ENCODE assay signal across 21 cellular contexts in genomic region chr16:55073830-55074229, GRCh38.
DNase-seq lines count a peak whose midpoint lies in the region; ATAC-seq, FAIRE-seq and TF ChIP-seq lines count a peak whose summit lies in the region.
"Had no signal": no experiment of that assay in that cellular context is flagged by ENCODE, and none has a peak within 500 bp of the region (broad histone marks: within the 10 kb centered on the region; RNA-seq: fewer than 3 reads in every experiment).

No MANE protein-coding gene starts in this region.

- H3K4me2 ChIP-seq in HepG2 (ENCODE audit: low read depth, low read length) (no peak overlapping the region), neuronal stem cell (ENCODE audit: insufficient read depth, low read length, poor library complexity, severe bottlenecking) (no peak overlapping the region)
- H3K4me2 ChIP-seq: A549; BLaER1 treated with 17β-estradiol and CSF1 and Interleukin-3, amounts not matched to agents 10 nM and 100 nM had no signal

- no peak overlapping the region for H2BK5ac ChIP-seq in neuronal stem cell (ENCODE audit: low read length)

- TF ChIP-seq EP300 in HepG2 (IDR thresholded peaks at IDR 0.05; ENCODE audit: low read depth in 2 of 2, low read length in 2 of 2): no peak
- TF ChIP-seq EP300 in HepG2 (CRISPR knock-in tag; IDR thresholded peaks at IDR 0.05; ENCODE audit: borderline replicate concordance): no peak

- no TSS peak for BruUV-seq in HepG2 (replicated peaks; lab: Mats Ljungman, UMichigan)

- no peaks in the 10 kb centered on the region for H3K79me2 ChIP-seq in HepG2 (ENCODE audit: insufficient read depth, low read length)

- H2BK15ac ChIP-seq in neuronal stem cell (ENCODE audit: low read length): peak overlapping the region; percentile 18

- ATAC-seq in HepG2 (no peak), right lobe of liver (no peak), GM21717 (IDR thresholded peaks at IDR 0.05; ENCODE audit: unreplicated experiment) (no peak)
- ATAC-seq: A549; CD8-positive, alpha-beta T cell had no signal

- intact Hi-C loops in HepG2 (cut with micrococcal nuclease; ENCODE audit: unreplicated experiment): no loop called here
- intact Hi-C loops in right lobe of liver (cut with DNase I): no loop called here

- no peak for TF ChIP-seq RAD21 in HepG2 (CRISPR knock-in tag; IDR thresholded peaks at IDR 0.05)

- no peak overlapping the region for H2AK5ac ChIP-seq in neuronal stem cell (ENCODE audit: low read depth, low read length)

- DNase-seq in HepG2 (ENCODE audit: low spot score): no peak
- DNase-seq in right lobe of liver: no peak
- DNase-seq in neuronal stem cell (ENCODE audit: low spot score): no peak
- peak; percentile 5 for DNase-seq in small intestine
- no peak for DNase-seq in NCI-H1930 (lab: John Stamatoyannopoulos, UW)
- DNase-seq: AML-193; Caco-2; Calu3; CD4-positive, alpha-beta T cell; CD8-positive, alpha-beta T cell; DMS79 treated with DMSO at 0.1 percent for 48 hours; GF-D8 had no signal

- H3K23ac ChIP-seq in neuronal stem cell (ENCODE audit: low read depth, low read length, poor library complexity): no peak overlapping the region

- H3K79me1 ChIP-seq in neuronal stem cell (ENCODE audit: low read depth, low read length): no peaks in the 10 kb centered on the region

- H3K4me1 ChIP-seq in HepG2 (ENCODE audit: insufficient read depth, low read length): no peaks in the 10 kb centered on the region
- no peaks in the 10 kb centered on the region for H3K4me1 ChIP-seq in right lobe of liver
- H3K4me1 ChIP-seq in neuronal stem cell (ENCODE audit: control insufficient read depth in 2 of 2, insufficient read depth in 1 of 2, low read depth in 1 of 2, low read length in 2 of 2): no peaks in the 10 kb centered on the region
- no peaks in the 10 kb centered on the region for H3K4me1 ChIP-seq in small intestine (ENCODE audit: control insufficient read depth in 2 of 2, insufficient read depth in 1 of 2, low read depth in 1 of 2, low read length in 1 of 2)
- H3K4me1 ChIP-seq: A549; BLaER1 treated with 17β-estradiol and CSF1 and Interleukin-3, amounts not matched to agents 10 nM and 100 nM had no signal

- H3K36me3 ChIP-seq in HepG2 (replicated peaks in 1 of 2; ENCODE audit: control insufficient read depth in 1 of 2, insufficient read depth in 2 of 2, low read length in 2 of 2) (no peaks in the 10 kb centered on the region), right lobe of liver (no peaks in the 10 kb centered on the region), neuronal stem cell (replicated peaks in 1 of 2; ENCODE audit: control insufficient read depth in 2 of 2, insufficient read depth in 2 of 2, low read length in 2 of 2) (no peaks in the 10 kb centered on the region), small intestine (ENCODE audit: control insufficient read depth in 2 of 2, insufficient read depth in 2 of 2, low read length in 2 of 2) (no peaks in the 10 kb centered on the region)
- H3K36me3 ChIP-seq: BLaER1 treated with 17β-estradiol and CSF1 and Interleukin-3, amounts not matched to agents 10 nM and 100 nM had no signal

- TF ChIP-seq POLR2A in HepG2 (IDR thresholded peaks at IDR 0.05; ENCODE audit: insufficient read depth in 1 of 2, low read depth in 2 of 2, low read length in 2 of 2): no peak
- no peak for TF ChIP-seq POLR2A in right lobe of liver (IDR thresholded peaks at IDR 0.05)

- H2BK120ac ChIP-seq in neuronal stem cell (ENCODE audit: low read depth, low read length): no peak overlapping the region

- POLR2A ChIA-PET in HepG2 (lab: Yijun Ruan, JAX): no interaction called here

- H3K4me3 ChIP-seq in HepG2 (replicated peaks in 1 of 3; ENCODE audit: insufficient read depth in 1 of 3, low read depth in 2 of 3, low read length in 3 of 3) (no peak overlapping the region), right lobe of liver (no peak overlapping the region), neuronal stem cell (ENCODE audit: low read length in 2 of 2) (no peak overlapping the region), small intestine (ENCODE audit: low read depth in 1 of 2, low read length in 2 of 2) (no peak overlapping the region)
- H3K4me3 ChIP-seq: A549; BLaER1 treated with 17β-estradiol and CSF1 and Interleukin-3, amounts not matched to agents 10 nM and 100 nM had no signal

- CTCF ChIA-PET in HepG2 (lab: Yijun Ruan, JAX; ENCODE audit: low intra/inter-chr PET ratio, low total read pairs): no interaction called here

- H3K18ac ChIP-seq in neuronal stem cell (ENCODE audit: low read length): no peak overlapping the region

- H3K4ac ChIP-seq in neuronal stem cell (ENCODE audit: low read length): no peak overlapping the region

- no peak overlapping the region for H3K27ac ChIP-seq in HepG2 (ENCODE audit: extremely low read length, insufficient read depth, low read length)
- no peak overlapping the region for H3K27ac ChIP-seq in right lobe of liver
- H3K27ac ChIP-seq in neuronal stem cell (replicated peaks; ENCODE audit: low read length): no peak overlapping the region
- H3K27ac ChIP-seq in small intestine (ENCODE audit: low read depth in 1 of 2, low read length in 1 of 2): no peak overlapping the region
- H3K27ac ChIP-seq: 22Rv1; A549; BLaER1 treated with 17β-estradiol and CSF1 and Interleukin-3, amounts not matched to agents 10 nM and 100 nM; C4-2B had no signal

- TF ChIP-seq CTCF in HepG2 (CRISPR knock-in tag; IDR thresholded peaks at IDR 0.05) (no peak), right lobe of liver (IDR thresholded peaks at IDR 0.05) (no peak)

- H2BK12ac ChIP-seq in neuronal stem cell (ENCODE audit: low read length): no peak overlapping the region

- H3K9me3 ChIP-seq in HepG2 (ENCODE audit: low read length) (no peaks in the 10 kb centered on the region), right lobe of liver (no peaks in the 10 kb centered on the region), neuronal stem cell (replicated peaks in 1 of 2; ENCODE audit: control insufficient read depth in 2 of 2, insufficient read depth in 1 of 2, low read depth in 1 of 2, low read length in 2 of 2) (no peaks in the 10 kb centered on the region), small intestine (ENCODE audit: control insufficient read depth, low read depth) (no peaks in the 10 kb centered on the region)
- H3K9me3 ChIP-seq: A549 had no signal

- no peak overlapping the region for H4K91ac ChIP-seq in neuronal stem cell (ENCODE audit: low read depth, low read length, poor library complexity)

- H2AFZ ChIP-seq in HepG2 (ENCODE audit: low read length) (no peak overlapping the region), neuronal stem cell (ENCODE audit: low read length) (no peak overlapping the region)

- H4K20me1 ChIP-seq in HepG2 (ENCODE audit: insufficient read depth, low read length): no peaks in the 10 kb centered on the region
- H4K20me1 ChIP-seq: BLaER1 treated with 17β-estradiol and CSF1 and Interleukin-3, amounts not matched to agents 10 nM and 100 nM had no signal

- H3K9ac ChIP-seq in HepG2 (ENCODE audit: insufficient read depth, low read depth, low read length) (no peak overlapping the region), neuronal stem cell (ENCODE audit: low read depth, low read length, poor library complexity) (no peak overlapping the region)
- H3K9ac ChIP-seq: BLaER1 treated with 17β-estradiol and CSF1 and Interleukin-3, amounts not matched to agents 10 nM and 100 nM had no signal

- no peak overlapping the region for H4K8ac ChIP-seq in neuronal stem cell (ENCODE audit: low read depth, low read length)

- H3K14ac ChIP-seq in neuronal stem cell (ENCODE audit: low read length): no peak overlapping the region

- in situ Hi-C loops in HepG2 (cut with HindIII; ENCODE audit: extremely low pct_ligation_motif_present, low pct_unique_long_range_greater_than_20kb): no loop called here

- FAIRE-seq in HepG2 (lab: Jason Lieb, UNC): no peak
- FAIRE-seq in small intestine (lab: Jason Lieb, UNC): no peak
- FAIRE-seq: A549, D721Med, G401.6, GM12891, GM19239 had no signal

- no peaks in the 10 kb centered on the region; a peak in 1 of 5 replicates for H3K27me3 ChIP-seq in HepG2 (ENCODE audit: control insufficient read depth in 1 of 2, insufficient read depth in 2 of 2, low read length in 2 of 2)
- no peaks in the 10 kb centered on the region for H3K27me3 ChIP-seq in right lobe of liver
- no peaks in the 10 kb centered on the region for H3K27me3 ChIP-seq in neuronal stem cell (ENCODE audit: control insufficient read depth in 3 of 3, insufficient read depth in 3 of 3, low read depth in 1 of 3, low read length in 3 of 3)
- H3K27me3 ChIP-seq in small intestine (ENCODE audit: control insufficient read depth in 2 of 2, insufficient read depth in 2 of 2, low read length in 2 of 2): no peaks in the 10 kb centered on the region
- H3K27me3 ChIP-seq: BLaER1 treated with 17β-estradiol and CSF1 and Interleukin-3, amounts not matched to agents 10 nM and 100 nM had no signal

- 58% methylated on average over 4 of the region's 4 CpGs for WGBS in HepG2 (ENCODE audit: low lambda C conversion rate)
- 24% methylated on average over 2 of the region's 4 CpGs for WGBS in right lobe of liver (ENCODE audit: insufficient coverage, low coverage, low lambda C conversion rate, missing lambda C conversion rate)
- WGBS in neuronal stem cell (ENCODE audit: extremely low coverage in 2 of 2, insufficient read length in 2 of 2, insufficient replicate concordance in 1 of 2), 2 donors: no CpG with 5 or more reads among the region's 4 CpGs
- WGBS in small intestine, 3 donors: 53 to 82% (median 73%) methylated on average over 4 of the region's 4 CpGs

TF ChIP-seq in HepG2, 621 proteins besides CTCF, POLR2A, EP300 and RAD21 (continues in another document):
- TF ChIP-seq BRCA1 (CRISPR knock-in tag; IDR thresholded peaks at IDR 0.05): no peak
- no peak for TF ChIP-seq ZBTB38 (CRISPR knock-in tag; IDR thresholded peaks at IDR 0.05)
- TF ChIP-seq ZNF770 (CRISPR knock-in tag; IDR thresholded peaks at IDR 0.05): peak; percentile 56; the same call in 1 of the 2 replicates
- TF ChIP-seq CEBPB (IDR thresholded peaks at IDR 0.05; ENCODE audit: borderline replicate concordance, low read depth, low read length): peak; percentile 43; the same call in 1 of the 2 replicates
